Comparison of ENCODE assay signal across 1 cellular context in the genomic region with DNA sequence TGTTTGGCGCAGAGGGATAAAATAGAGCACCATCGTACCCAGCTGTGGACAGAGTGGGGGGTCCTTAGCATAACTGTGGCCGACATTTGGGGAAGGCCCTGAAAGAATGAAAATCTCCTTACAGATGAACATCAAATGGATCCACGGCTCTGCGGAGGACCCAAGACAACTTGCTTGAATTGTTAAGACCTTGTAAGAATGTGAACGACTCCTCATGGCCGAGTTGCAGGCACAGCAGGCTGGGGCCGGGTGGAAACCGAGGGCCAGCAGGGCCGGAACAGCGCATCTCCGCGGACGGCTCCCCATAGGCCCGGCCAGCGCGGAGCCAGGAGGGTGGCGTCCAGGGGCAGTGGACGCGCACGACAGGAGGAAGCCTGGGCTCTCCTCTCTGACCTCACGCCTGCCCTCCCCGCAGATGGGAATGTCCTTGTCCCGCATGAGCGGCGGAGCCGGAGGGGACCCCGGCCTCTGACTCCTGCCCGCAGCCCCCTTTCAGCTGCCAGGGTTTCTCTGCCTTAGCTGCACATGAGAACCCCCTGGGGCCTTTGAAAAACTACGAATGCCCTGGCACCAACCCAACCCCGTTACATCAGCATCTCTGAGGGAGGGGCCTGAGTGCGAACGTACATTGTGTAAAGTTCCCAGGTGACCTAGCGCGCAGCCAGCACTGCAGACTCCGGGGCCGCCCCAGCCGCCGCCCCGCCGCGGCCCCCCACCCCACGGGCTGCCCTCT.
TF ChIP-seq lines count a peak whose summit lies in the region.

No MANE protein-coding gene starts in this region.

TF ChIP-seq in HepG2, 621 proteins besides CTCF, POLR2A, EP300 and RAD21 (continued from another document):
- no peak for TF ChIP-seq ARID3A (IDR thresholded peaks at IDR 0.05; ENCODE audit: low read depth, low read length)
- TF ChIP-seq, protein P1, sequence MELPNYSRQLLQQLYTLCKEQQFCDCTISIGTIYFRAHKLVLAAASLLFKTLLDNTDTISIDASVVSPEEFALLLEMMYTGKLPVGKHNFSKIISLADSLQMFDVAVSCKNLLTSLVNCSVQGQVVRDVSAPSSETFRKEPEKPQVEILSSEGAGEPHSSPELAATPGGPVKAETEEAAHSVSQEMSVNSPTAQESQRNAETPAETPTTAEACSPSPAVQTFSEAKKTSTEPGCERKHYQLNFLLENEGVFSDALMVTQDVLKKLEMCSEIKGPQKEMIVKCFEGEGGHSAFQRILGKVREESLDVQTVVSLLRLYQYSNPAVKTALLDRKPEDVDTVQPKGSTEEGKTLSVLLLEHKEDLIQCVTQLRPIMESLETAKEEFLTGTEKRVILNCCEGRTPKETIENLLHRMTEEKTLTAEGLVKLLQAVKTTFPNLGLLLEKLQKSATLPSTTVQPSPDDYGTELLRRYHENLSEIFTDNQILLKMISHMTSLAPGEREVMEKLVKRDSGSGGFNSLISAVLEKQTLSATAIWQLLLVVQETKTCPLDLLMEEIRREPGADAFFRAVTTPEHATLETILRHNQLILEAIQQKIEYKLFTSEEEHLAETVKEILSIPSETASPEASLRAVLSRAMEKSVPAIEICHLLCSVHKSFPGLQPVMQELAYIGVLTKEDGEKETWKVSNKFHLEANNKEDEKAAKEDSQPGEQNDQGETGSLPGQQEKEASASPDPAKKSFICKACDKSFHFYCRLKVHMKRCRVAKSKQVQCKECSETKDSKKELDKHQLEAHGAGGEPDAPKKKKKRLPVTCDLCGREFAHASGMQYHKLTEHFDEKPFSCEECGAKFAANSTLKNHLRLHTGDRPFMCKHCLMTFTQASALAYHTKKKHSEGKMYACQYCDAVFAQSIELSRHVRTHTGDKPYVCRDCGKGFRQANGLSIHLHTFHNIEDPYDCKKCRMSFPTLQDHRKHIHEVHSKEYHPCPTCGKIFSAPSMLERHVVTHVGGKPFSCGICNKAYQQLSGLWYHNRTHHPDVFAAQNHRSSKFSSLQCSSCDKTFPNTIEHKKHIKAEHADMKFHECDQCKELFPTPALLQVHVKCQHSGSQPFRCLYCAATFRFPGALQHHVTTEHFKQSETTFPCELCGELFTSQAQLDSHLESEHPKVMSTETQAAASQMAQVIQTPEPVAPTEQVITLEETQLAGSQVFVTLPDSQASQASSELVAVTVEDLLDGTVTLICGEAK (IDR thresholded peaks at IDR 0.05): no peak
- TF ChIP-seq, protein P1 (CRISPR knock-in tag; IDR thresholded peaks at IDR 0.05): no peak
- no peak for TF ChIP-seq MTA1 (CRISPR knock-in tag; IDR thresholded peaks at IDR 0.05; ENCODE audit: borderline replicate concordance)
- TF ChIP-seq ZNF550 (CRISPR knock-in tag; IDR thresholded peaks at IDR 0.05; ENCODE audit: borderline replicate concordance): no peak
